ENCODE assay signal across 8 cellular contexts in genomic region chr11:64299847-64300648, GRCh38.
DNase-seq lines count a peak whose midpoint lies in the region; ATAC-seq lines count a peak whose summit lies in the region.

TSS of gene CATSPERZ (plus strand) at chr11:64300358. CDS start at chr11:64300411, 53 bp downstream.

- peaks cover 5% of the 10 kb centered on the region; the same call in 1 of the 2 replicates for H3K4me1 ChIP-seq in iPS-20b (ENCODE audit: insufficient read depth, low read length)

- H3K27ac Mint-ChIP-seq in activated naive CD8-positive, alpha-beta T cell, result no peak within 1 kb of the TSS
- H3K27ac Mint-ChIP-seq in stimulated activated naive CD8-positive, alpha-beta T cell treated with anti-CD3 and anti-CD28 coated beads, Interleukin-15, amount 100 ng/mL, for 72 hours, result peak within 1 kb of the TSS in 1 of 2 donors; percentile 23

- peaks cover 30% of the 10 kb centered on the region for H3K4me1 Mint-ChIP-seq in activated naive CD8-positive, alpha-beta T cell (ENCODE audit: low read depth)
- peaks cover 49% of the 10 kb centered on the region for H3K4me1 Mint-ChIP-seq in stimulated activated naive CD8-positive, alpha-beta T cell treated with anti-CD3 and anti-CD28 coated beads, Interleukin-15, amount 100 ng/mL, for 72 hours

- H3K36me3 Mint-ChIP-seq in activated naive CD8-positive, alpha-beta T cell, result no peaks in the 10 kb centered on the region

- peak within 1 kb of the TSS; percentile 78 for H3K4me3 Mint-ChIP-seq in activated naive CD8-positive, alpha-beta T cell
- H3K4me3 Mint-ChIP-seq in stimulated activated naive CD8-positive, alpha-beta T cell treated with anti-CD3 and anti-CD28 coated beads, Interleukin-15, amount 100 ng/mL, for 72 hours, result peak within 1 kb of the TSS; percentile 78 to 87

- no peaks in the 10 kb centered on the region for H3K9me3 ChIP-seq in iPS-20b (ENCODE audit: insufficient read depth, low read depth, low read length)

- no peaks in the 10 kb centered on the region for H3K9me3 Mint-ChIP-seq in activated naive CD8-positive, alpha-beta T cell (ENCODE audit: low read depth)
- H3K9me3 Mint-ChIP-seq in stimulated activated naive CD8-positive, alpha-beta T cell treated with anti-CD3 and anti-CD28 coated beads, Interleukin-15, amount 100 ng/mL, for 72 hours, result no peaks in the 10 kb centered on the region

- no peak within 1 kb of the TSS for H3K9ac ChIP-seq in iPS-20b (ENCODE audit: low read depth, low read length)

- DNase-seq in NCI-H1105 (lab: John Stamatoyannopoulos, UW) (peak; percentile 7), NCI-H1105 treated with DMSO at 0.1 percent for 48 hours (lab: John Stamatoyannopoulos, UW) (no peak)
- no peak for DNase-seq in stimulated activated naive CD8-positive, alpha-beta T cell treated with anti-CD3 and anti-CD28 coated beads, Interleukin-15, amount 100 ng/mL, for 72 hours

- no peak for ATAC-seq in stimulated activated naive CD8-positive, alpha-beta T cell treated with anti-CD3 and anti-CD28 coated beads, Interleukin-15, amount 100 ng/mL, for 72 hours
- ATAC-seq in GM21381 (IDR thresholded peaks at IDR 0.05; ENCODE audit: unreplicated experiment), result no peak
- no peak for ATAC-seq in GM21367 (IDR thresholded peaks at IDR 0.05; ENCODE audit: unreplicated experiment)
- no peak for ATAC-seq in HG02973 (IDR thresholded peaks at IDR 0.05; ENCODE audit: unreplicated experiment)

- no peaks in the 10 kb centered on the region for H3K36me3 ChIP-seq in iPS-20b (ENCODE audit: insufficient read depth, low read depth, low read length)

- no peak within 1 kb of the TSS for H3K27ac ChIP-seq in iPS-20b (ENCODE audit: low read length)

- peaks cover 27% of the 10 kb centered on the region for H3K27me3 Mint-ChIP-seq in activated naive CD8-positive, alpha-beta T cell
- H3K27me3 Mint-ChIP-seq in stimulated activated naive CD8-positive, alpha-beta T cell treated with anti-CD3 and anti-CD28 coated beads, Interleukin-15, amount 100 ng/mL, for 72 hours, result peaks cover 82% of the 10 kb centered on the region

- peaks cover 76% of the 10 kb centered on the region for H3K27me3 ChIP-seq in iPS-20b (ENCODE audit: insufficient read depth, low read length)

- H3K4me3 ChIP-seq in iPS-20b (ENCODE audit: low read length), result peak within 1 kb of the TSS; percentile 43; the same call in 1 of the 2 replicates
